In the genomic region with DNA sequence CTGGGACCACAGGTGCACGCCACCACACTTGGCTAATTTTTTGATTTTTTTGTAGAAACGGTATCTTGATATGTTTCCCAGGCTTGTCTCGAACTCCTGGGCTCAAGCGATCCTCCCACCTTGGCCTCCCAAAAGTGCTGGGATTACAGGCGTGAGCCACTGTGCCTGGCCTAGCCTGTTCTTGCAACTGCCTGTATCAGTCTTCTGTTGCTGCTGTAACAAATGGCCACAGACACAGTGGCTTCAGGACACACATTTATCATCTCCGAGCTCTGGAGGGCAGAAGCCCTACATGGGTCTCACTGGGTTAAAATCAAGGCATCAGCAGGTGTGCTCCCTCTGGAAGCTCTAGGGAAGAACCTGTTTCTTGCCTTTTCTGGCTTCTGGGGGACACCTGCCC, we compare ENCODE assay signal across 18 cellular contexts.
DNase-seq lines count a peak whose midpoint lies in the region; ATAC-seq, FAIRE-seq and TF ChIP-seq lines count a peak whose summit lies in the region.
"Had no signal": no experiment of that assay in that cellular context is flagged by ENCODE, and none has a peak within 500 bp of the region (broad histone marks: within the 10 kb centered on the region; RNA-seq: fewer than 3 reads in every experiment).

No MANE protein-coding gene starts in this region.

- TF ChIP-seq EP300 in HepG2 (IDR thresholded peaks at IDR 0.05; ENCODE audit: low read depth in 2 of 2, low read length in 2 of 2) (no peak), HepG2 (CRISPR knock-in tag; IDR thresholded peaks at IDR 0.05; ENCODE audit: borderline replicate concordance) (no peak), stomach (IDR thresholded peaks at IDR 0.05) (no peak)

- peak overlapping the region in 9 of 10 donors; percentile 29 to 86 (median 73) for H3K4me3 Mint-ChIP-seq in naive thymus-derived CD4-positive, alpha-beta T cell
- H3K4me3 Mint-ChIP-seq: B cell, GM23338 had no signal

- no peak overlapping the region for H3K4me3 ChIP-seq in HepG2 (replicated peaks in 1 of 3; ENCODE audit: insufficient read depth in 1 of 3, low read depth in 2 of 3, low read length in 3 of 3)
- H3K4me3 ChIP-seq in right lobe of liver: no peak overlapping the region
- no peak overlapping the region for H3K4me3 ChIP-seq in WERI-Rb-1 (ENCODE audit: low read depth, low read length)
- H3K4me3 ChIP-seq in naive thymus-derived CD4-positive, alpha-beta T cell (ENCODE audit: low read length): no peak overlapping the region
- H3K4me3 ChIP-seq in stomach: no peak overlapping the region
- H3K4me3 ChIP-seq: GM23338 had no signal

- no peaks in the 10 kb centered on the region for H3K36me3 ChIP-seq in HepG2 (replicated peaks in 1 of 2; ENCODE audit: control insufficient read depth in 1 of 2, insufficient read depth in 2 of 2, low read length in 2 of 2)
- no peaks in the 10 kb centered on the region for H3K36me3 ChIP-seq in right lobe of liver
- H3K36me3 ChIP-seq in WERI-Rb-1: no peaks in the 10 kb centered on the region; the same call in none of the 2 replicates
- no peaks in the 10 kb centered on the region for H3K36me3 ChIP-seq in naive thymus-derived CD4-positive, alpha-beta T cell (ENCODE audit: control insufficient read depth in 2 of 3, insufficient read depth in 3 of 3, low read length in 3 of 3)
- no peaks in the 10 kb centered on the region for H3K36me3 ChIP-seq in stomach

- ATAC-seq in HepG2: no peak
- ATAC-seq in right lobe of liver: no peak
- ATAC-seq in naive thymus-derived CD4-positive, alpha-beta T cell: no peak

- CTCF ChIA-PET in HepG2 (lab: Yijun Ruan, JAX; ENCODE audit: low intra/inter-chr PET ratio, low total read pairs): no interaction called here
- CTCF ChIA-PET in naive thymus-derived CD4-positive, alpha-beta T cell (lab: Charles Lee): no interaction called here

- peaks cover 0 to 23% (median 0%) of the 10 kb centered on the region in 5 donors for H3K27me3 Mint-ChIP-seq in naive thymus-derived CD4-positive, alpha-beta T cell
- H3K27me3 Mint-ChIP-seq: B cell; CD4-positive, alpha-beta T cell had no signal

- peaks cover 5 to 27% (median 19%) of the 10 kb centered on the region in 7 donors for H3K4me1 Mint-ChIP-seq in naive thymus-derived CD4-positive, alpha-beta T cell

- no peaks in the 10 kb centered on the region; the same call in 1 of the 2 replicates for H3K4me1 ChIP-seq in HepG2 (ENCODE audit: insufficient read depth, low read length)
- H3K4me1 ChIP-seq in right lobe of liver: peaks cover 0 to 3% (median 0%) of the 10 kb centered on the region in 4 donors
- no peaks in the 10 kb centered on the region for H3K4me1 ChIP-seq in naive thymus-derived CD4-positive, alpha-beta T cell (ENCODE audit: control insufficient read depth in 2 of 2, insufficient read depth in 2 of 2, low read length in 2 of 2)
- H3K4me1 ChIP-seq in stomach: peaks cover 0 to 16% (median 9%) of the 10 kb centered on the region in 4 donors

- no peaks in the 10 kb centered on the region for H4K20me1 ChIP-seq in HepG2 (ENCODE audit: insufficient read depth, low read length)

- 55% methylated on average over 5 of the region's 6 CpGs for WGBS in HepG2 (ENCODE audit: low lambda C conversion rate)
- WGBS in right lobe of liver (ENCODE audit: insufficient coverage, low coverage, low lambda C conversion rate, missing lambda C conversion rate): no CpG with 5 or more reads among the region's 6 CpGs
- 79 to 96% (median 81%) methylated on average over 5 to 6 of the region's 6 CpGs for WGBS in stomach, 5 donors

- no peak overlapping the region for H3K9ac ChIP-seq in HepG2 (ENCODE audit: insufficient read depth, low read depth, low read length)

- no peak overlapping the region for H2AFZ ChIP-seq in HepG2 (ENCODE audit: low read length)

- H3K27ac ChIP-seq in HepG2 (ENCODE audit: extremely low read length, insufficient read depth, low read length) (no peak overlapping the region), right lobe of liver (no peak overlapping the region), WERI-Rb-1 (peak overlapping the region; percentile 52), stomach (no peak overlapping the region)
- H3K27ac ChIP-seq in naive thymus-derived CD4-positive, alpha-beta T cell (ENCODE audit: low read depth, low read length): no peak overlapping the region

- H3K9me3 Mint-ChIP-seq in naive thymus-derived CD4-positive, alpha-beta T cell: peaks cover 0 to 22% (median 12%) of the 10 kb centered on the region in 11 donors

- no peak for DNase-seq in HepG2 (ENCODE audit: low spot score)
- no peak for DNase-seq in right lobe of liver
- DNase-seq in WERI-Rb-1: no peak
- no peak for DNase-seq in naive thymus-derived CD4-positive, alpha-beta T cell
- DNase-seq in ecto neural progenitor cell (ENCODE audit: low spot score): no peak
- no peak for DNase-seq in stomach
- DNase-seq: C1 segment of cervical spinal cord; CD4-positive, alpha-beta T cell; DMS153; DMS79; GDM1; HCEC 1CT had no signal

- no peak for TF ChIP-seq CTCF in HepG2 (CRISPR knock-in tag; IDR thresholded peaks at IDR 0.05)
- TF ChIP-seq CTCF in right lobe of liver (IDR thresholded peaks at IDR 0.05): no peak
- TF ChIP-seq CTCF in WERI-Rb-1 (IDR thresholded peaks at IDR 0.05; ENCODE audit: low read depth, low read length): no peak
- no peak for TF ChIP-seq CTCF in stomach (IDR thresholded peaks at IDR 0.05)

- H3K36me3 Mint-ChIP-seq in naive thymus-derived CD4-positive, alpha-beta T cell: peaks cover 0 to 6% (median 0%) of the 10 kb centered on the region in 5 donors

- peaks cover 5 to 22% of the 10 kb centered on the region in 2 experiments; a peak in 4 of 5 replicates for H3K27me3 ChIP-seq in HepG2 (ENCODE audit: control insufficient read depth in 1 of 2, insufficient read depth in 2 of 2, low read length in 2 of 2)
- H3K27me3 ChIP-seq in right lobe of liver: no peaks in the 10 kb centered on the region
- H3K27me3 ChIP-seq in WERI-Rb-1 (ENCODE audit: insufficient read depth, low read depth, severe bottlenecking): no peaks in the 10 kb centered on the region
- no peaks in the 10 kb centered on the region for H3K27me3 ChIP-seq in naive thymus-derived CD4-positive, alpha-beta T cell (ENCODE audit: control insufficient read depth in 2 of 2, insufficient read depth in 2 of 2, low read length in 2 of 2)
- H3K27me3 ChIP-seq in stomach: no peaks in the 10 kb centered on the region

- peak overlapping the region in 3 of 9 donors; percentile 17 to 69 (median 56) for H3K27ac Mint-ChIP-seq in naive thymus-derived CD4-positive, alpha-beta T cell
- H3K27ac Mint-ChIP-seq: B cell; CD4-positive, alpha-beta T cell; GM23338 had no signal

- no peak for FAIRE-seq in HepG2 (lab: Jason Lieb, UNC)
- FAIRE-seq: GM12892, GM18507, H54, HTR-8/SVneo had no signal

- no peak for TF ChIP-seq RAD21 in HepG2 (CRISPR knock-in tag; IDR thresholded peaks at IDR 0.05)

- no peaks in the 10 kb centered on the region for H3K79me2 ChIP-seq in HepG2 (ENCODE audit: insufficient read depth, low read length)

- no peak overlapping the region for H3K4me2 ChIP-seq in HepG2 (ENCODE audit: low read depth, low read length)

- no TSS peak for BruUV-seq in HepG2 (replicated peaks; lab: Mats Ljungman, UMichigan)

- POLR2A ChIA-PET in HepG2 (lab: Yijun Ruan, JAX): no interaction called here
- POLR2A ChIA-PET in naive thymus-derived CD4-positive, alpha-beta T cell (lab: Charles Lee): no interaction called here

- H3K9me3 ChIP-seq in HepG2 (ENCODE audit: low read length) (peaks cover 6% of the 10 kb centered on the region), right lobe of liver (no peaks in the 10 kb centered on the region), WERI-Rb-1 (ENCODE audit: severe bottlenecking) (peaks cover 21% of the 10 kb centered on the region), stomach (peaks cover 0 to 15% (median 9%) of the 10 kb centered on the region in 4 donors)
- H3K9me3 ChIP-seq in naive thymus-derived CD4-positive, alpha-beta T cell (ENCODE audit: control insufficient read depth in 2 of 3, low read length in 3 of 3): peaks cover 0 to 18% (median 6%) of the 10 kb centered on the region in 3 experiments

- TF ChIP-seq POLR2A in HepG2 (IDR thresholded peaks at IDR 0.05; ENCODE audit: insufficient read depth in 1 of 2, low read depth in 2 of 2, low read length in 2 of 2) (no peak), right lobe of liver (IDR thresholded peaks at IDR 0.05) (no peak), stomach (IDR thresholded peaks at IDR 0.05) (no peak)

- in situ Hi-C loops in HepG2 (cut with HindIII; ENCODE audit: extremely low pct_ligation_motif_present, low pct_unique_long_range_greater_than_20kb): no loop called here

- intact Hi-C loops in HepG2 (cut with micrococcal nuclease; ENCODE audit: unreplicated experiment): no loop called here
- intact Hi-C loops in right lobe of liver (cut with DNase I): no loop called here
- intact Hi-C loops in naive thymus-derived CD4-positive, alpha-beta T cell (cut with micrococcal nuclease): no loop called here
- intact Hi-C loops in stomach (cut with DNase I; ENCODE audit: low total_unique reads): no loop called here

TF ChIP-seq in HepG2, 621 proteins besides CTCF, POLR2A, EP300 and RAD21:
- TF ChIP-seq ZNF558 (CRISPR knock-in tag; IDR thresholded peaks at IDR 0.05; ENCODE audit: borderline replicate concordance) (no peak), ZNF12 (CRISPR knock-in tag; IDR thresholded peaks at IDR 0.05) (peak; percentile 90), LCORL (IDR thresholded peaks at IDR 0.05) (no peak), LCORL (CRISPR knock-in tag; IDR thresholded peaks at IDR 0.05) (no peak), ZNF790 (CRISPR knock-in tag; IDR thresholded peaks at IDR 0.05; ENCODE audit: borderline replicate concordance) (no peak)
TF ChIP-seq in HepG2: peak in this region for 1.
